In genomic region chr3:71307884-71308697, GRCh38 we compare ENCODE assay signal across 10 cellular contexts.
A peak's percentile ranks its signal among the peaks of the same experiment; 100 is the strongest.
DNase-seq lines count a peak whose midpoint lies in the region; ATAC-seq, FAIRE-seq and TF ChIP-seq lines count a peak whose summit lies in the region.
"Had no signal": no experiment of that assay in that cellular context is flagged by ENCODE, and none has a peak within 500 bp of the region (broad histone marks: within the 10 kb centered on the region; RNA-seq: fewer than 3 reads in every experiment).

No MANE protein-coding gene starts in this region.

- peak overlapping the region; percentile 15 for H3K27ac ChIP-seq in CD8-positive, alpha-beta T cell (ENCODE audit: low read depth, low read length)
- no peak overlapping the region for H3K27ac ChIP-seq in K562 (ENCODE audit: extremely low read depth, low read depth, low read length)
- H3K27ac ChIP-seq in mesendoderm (ENCODE audit: low read depth, low read length), result no peak overlapping the region

- no peak overlapping the region for H3K56ac ChIP-seq in mesendoderm (ENCODE audit: low read length)

- H3K9me3 ChIP-seq in CD8-positive, alpha-beta T cell (ENCODE audit: low read length), result no peaks in the 10 kb centered on the region
- no peaks in the 10 kb centered on the region for H3K9me3 ChIP-seq in K562 (replicated peaks; ENCODE audit: control insufficient read depth, insufficient read depth, low read depth, low read length)

- peak overlapping the region; percentile 3 for H3K4me3 ChIP-seq in CD8-positive, alpha-beta T cell (ENCODE audit: low read depth, low read length)
- H3K4me3 ChIP-seq in K562, result no peak overlapping the region
- no peak overlapping the region for H3K4me3 ChIP-seq in mesendoderm (ENCODE audit: low read length)

- H2AK5ac ChIP-seq in mesendoderm (ENCODE audit: low read length), result no peak overlapping the region

- peaks cover 19% of the 10 kb centered on the region for H3K36me3 Mint-ChIP-seq in CD8-positive, alpha-beta T cell

- no peak overlapping the region for H2BK120ac ChIP-seq in mesendoderm (ENCODE audit: low read depth, low read length)

- TF ChIP-seq EP300 in K562 (IDR thresholded peaks at IDR 0.05; ENCODE audit: low read length), result no peak

- no peak overlapping the region for H4K8ac ChIP-seq in mesendoderm (ENCODE audit: low read depth, low read length)

- no peak for ATAC-seq in CD8-positive, alpha-beta T cell
- no peak for ATAC-seq in K562

- in situ Hi-C loops in K562 (cut with MboI), result no loop called here

- no peak overlapping the region for H3K18ac ChIP-seq in mesendoderm (ENCODE audit: low read length)

- H4K20me1 ChIP-seq in K562 (replicated peaks; ENCODE audit: control insufficient read depth, insufficient read depth, low read length), result no peaks in the 10 kb centered on the region

- no peak overlapping the region for H3K4me2 ChIP-seq in K562 (ENCODE audit: insufficient read depth, low read length)
- no peak overlapping the region for H3K4me2 ChIP-seq in mesendoderm (ENCODE audit: low read length)

- peak overlapping the region; percentile 67 for H3K4me3 Mint-ChIP-seq in CD8-positive, alpha-beta T cell

- 57% methylated on average over 17 of the region's 19 CpGs for WGBS in K562 (ENCODE audit: insufficient coverage, low coverage, missing lambda C conversion rate)
- WGBS in mesendoderm (ENCODE audit: extremely low coverage, insufficient coverage, low lambda C conversion rate), result no CpG with 5 or more reads among the region's 19 CpGs

- TF ChIP-seq POLR2A in K562 (conservative IDR thresholded peaks at IDR 0.05), result no peak

- H2BK15ac ChIP-seq in mesendoderm (replicated peaks; ENCODE audit: low read depth), result no peak overlapping the region

- no peaks in the 10 kb centered on the region for H3K27me3 ChIP-seq in CD8-positive, alpha-beta T cell (ENCODE audit: insufficient read depth, low read length)
- H3K27me3 ChIP-seq in K562 (ENCODE audit: control insufficient read depth in 2 of 2, insufficient read depth in 2 of 2, low read length in 2 of 2) (no peaks in the 10 kb centered on the region), mesendoderm (ENCODE audit: insufficient read depth, low read length, poor library complexity) (no peaks in the 10 kb centered on the region)

- TF ChIP-seq CTCF in CD8-positive, alpha-beta T cell (IDR thresholded peaks at IDR 0.05), result no peak
- TF ChIP-seq CTCF in K562 (IDR thresholded peaks at IDR 0.05 in 2 of 3, conservative IDR thresholded peaks at IDR 0.05 in 1 of 3; ENCODE audit: insufficient read depth in 2 of 3, low read depth in 1 of 3, low read length in 3 of 3), result no peak

- no peak for DNase-seq in CD8-positive, alpha-beta T cell
- DNase-seq in NCI-H1694 (lab: John Stamatoyannopoulos, UW), result peak; percentile 35
- DNase-seq in K562 (ENCODE audit: extremely low read depth in 1 of 4, low spot score in 3 of 4), result no peak
- DNase-seq in mesendoderm, result no peak
- no peak for DNase-seq in NCI-H774 (lab: John Stamatoyannopoulos, UW)
- DNase-seq in effector CD8-positive, alpha-beta T cell (lab: John Stamatoyannopoulos, UW), result no peak
- no peak for DNase-seq in iPS-NIHi11 (ENCODE audit: low spot score)
- no peak for DNase-seq in islet precursor cell
- DNase-seq: GOT3, KG1 had no signal

- H3K79me2 ChIP-seq in K562 (ENCODE audit: control insufficient read depth, insufficient read depth, low read length) (no peaks in the 10 kb centered on the region), mesendoderm (ENCODE audit: control insufficient read depth, insufficient read depth, low read length) (no peaks in the 10 kb centered on the region)

- no peaks in the 10 kb centered on the region for H3K9me3 Mint-ChIP-seq in CD8-positive, alpha-beta T cell

- no peak overlapping the region for H4K5ac ChIP-seq in mesendoderm (ENCODE audit: low read length)

- H3K27ac Mint-ChIP-seq in CD8-positive, alpha-beta T cell, result peak overlapping the region; percentile 96

- no peaks in the 10 kb centered on the region for H3K79me1 ChIP-seq in mesendoderm (ENCODE audit: low read length)

- TF ChIP-seq RAD21 in K562 (CRISPR knock-in tag; conservative IDR thresholded peaks at IDR 0.05 in 1 of 2, IDR thresholded peaks at IDR 0.05 in 1 of 2), result no peak

- no peak overlapping the region for H2AFZ ChIP-seq in K562 (ENCODE audit: low read depth, low read length)

- no TSS peak for BruUV-seq in K562 (replicated peaks; lab: Mats Ljungman, UMichigan)

- H3K27me3 Mint-ChIP-seq in CD8-positive, alpha-beta T cell (ENCODE audit: low read depth), result no peaks in the 10 kb centered on the region

- H3K4me1 Mint-ChIP-seq in CD8-positive, alpha-beta T cell (ENCODE audit: low read depth), result peaks cover 79% of the 10 kb centered on the region

- intact Hi-C loops in CD8-positive, alpha-beta T cell (cut with DNase I, micrococcal nuclease), result loop anchor here (5.0 to 10.0 kb wide), 5 partner anchors 64 to 593 kb away; no protein-coding TSS in a partner anchor
- intact Hi-C loops in K562 (cut with micrococcal nuclease), result no loop called here

- no peak overlapping the region for H3K23ac ChIP-seq in mesendoderm (ENCODE audit: low read length)

- FAIRE-seq in K562 (lab: Jason Lieb, UNC), result no peak

- CTCF ChIA-PET in CD8-positive, alpha-beta T cell (lab: Charles Lee), result interaction anchor here (1.6 kb wide), 1 partner anchor 148 kb away, joined by 3 read pairs; no protein-coding TSS in a partner anchor
- CTCF ChIA-PET in K562 (lab: Yijun Ruan, JAX; ENCODE audit: low intra/inter-chr PET ratio), result no interaction called here

- POLR2A ChIA-PET in CD8-positive, alpha-beta T cell (lab: Charles Lee), result interaction anchor here (0.6 kb wide), 1 partner anchor 119 kb away, joined by 3 read pairs; no protein-coding TSS in a partner anchor
- POLR2A ChIA-PET in K562 (lab: Yijun Ruan, JAX), result no interaction called here

- no peaks in the 10 kb centered on the region for H3K9me1 ChIP-seq in K562 (ENCODE audit: control insufficient read depth, insufficient read depth, low read length)

- H3K9ac ChIP-seq in K562 (ENCODE audit: insufficient read depth in 1 of 2, low read depth in 2 of 2, low read length in 2 of 2) (no peak overlapping the region), mesendoderm (ENCODE audit: low read length) (no peak overlapping the region)

- peak overlapping the region; percentile 19 for H3K4ac ChIP-seq in mesendoderm (ENCODE audit: low read depth, low read length)

- H3K36me3 ChIP-seq in CD8-positive, alpha-beta T cell (ENCODE audit: insufficient read depth, low read length), result no peaks in the 10 kb centered on the region
- H3K36me3 ChIP-seq in K562 (ENCODE audit: control insufficient read depth, insufficient read depth, low read length), result no peaks in the 10 kb centered on the region
- H3K36me3 ChIP-seq in mesendoderm (ENCODE audit: control insufficient read depth, insufficient read depth, low read length), result no peaks in the 10 kb centered on the region

- H3K4me1 ChIP-seq in CD8-positive, alpha-beta T cell (ENCODE audit: insufficient read depth, low read length), result peaks cover 73% of the 10 kb centered on the region
- H3K4me1 ChIP-seq in K562 (replicated peaks in 1 of 2; ENCODE audit: control insufficient read depth in 2 of 2, insufficient read depth in 2 of 2, low read length in 2 of 2) (no peaks in the 10 kb centered on the region), mesendoderm (ENCODE audit: control insufficient read depth, low read depth, low read length) (no peaks in the 10 kb centered on the region)

- H2BK5ac ChIP-seq in mesendoderm (ENCODE audit: low read length), result no peak overlapping the region

TF ChIP-seq in K562, 482 proteins besides CTCF, POLR2A, EP300 and RAD21:
- TF ChIP-seq KDM1A (IDR thresholded peaks at IDR 0.05) (0 out of 4 replicates have a peak, but pooled peaks of 1 of the 2 experiments have one; percentile 11), ZNF232 (CRISPR knock-in tag; IDR thresholded peaks at IDR 0.05) (no peak), ETS1 (conservative IDR thresholded peaks at IDR 0.05; ENCODE audit: control insufficient read depth, low read depth, low read length) (no peak), CBFA2T3 (IDR thresholded peaks at IDR 0.05) (0 out of 2 replicates have a peak, but pooled peaks have one; percentile 37), IFI16 (CRISPR knock-in tag; IDR thresholded peaks at IDR 0.05) (no peak), PTRF (tag; IDR thresholded peaks at IDR 0.05) (no peak), BRF2 (IDR thresholded peaks at IDR 0.05; ENCODE audit: borderline replicate concordance, insufficient read depth, insufficient read length) (no peak), ZNF449 (CRISPR knock-in tag; IDR thresholded peaks at IDR 0.05) (no peak)
